In the genomic region with DNA sequence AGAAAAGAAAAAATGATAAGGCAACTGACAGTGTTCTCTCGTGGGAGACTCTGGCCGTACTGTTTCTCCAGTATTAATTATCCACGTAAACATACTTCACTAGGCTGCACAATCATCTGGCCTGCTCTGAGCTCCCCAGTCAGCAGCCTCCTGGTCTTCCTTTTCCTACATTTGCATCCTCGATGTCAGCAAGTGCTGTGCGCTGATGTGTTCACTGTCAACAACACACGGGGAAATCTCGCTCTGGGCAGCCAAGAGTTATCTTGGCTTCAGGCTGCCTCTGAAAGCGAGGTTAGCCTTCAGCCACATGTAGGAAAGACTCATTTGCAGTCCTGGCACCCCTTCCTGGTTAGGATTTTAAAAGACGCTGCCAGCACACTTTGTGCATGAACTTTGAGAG, we compare ENCODE assay signal across 17 cellular contexts.
DNase-seq lines count a peak whose midpoint lies in the region; FAIRE-seq and TF ChIP-seq lines count a peak whose summit lies in the region.
"Had no signal": no experiment of that assay in that cellular context is flagged by ENCODE, and none has a peak within 500 bp of the region (broad histone marks: within the 10 kb centered on the region; RNA-seq: fewer than 3 reads in every experiment).

No MANE protein-coding gene starts in this region.

- peaks cover 0 to 2% (median 0%) of the 10 kb centered on the region in 4 experiments; a peak in 2 of 7 replicates for H3K4me1 ChIP-seq in H1 (replicated peaks in 1 of 4; ENCODE audit: control insufficient read depth in 3 of 4, insufficient read depth in 4 of 4, low read length in 3 of 4)
- H3K4me1 ChIP-seq: BLaER1 had no signal

- H4K91ac ChIP-seq in H1 (replicated peaks; ENCODE audit: insufficient read length, low read length) = no peak overlapping the region

- no peaks in the 10 kb centered on the region for H3K9me3 ChIP-seq in H1 (ENCODE audit: insufficient read depth in 2 of 2, low read depth in 1 of 2, low read length in 1 of 2)
- H3K9me3 ChIP-seq: BLaER1 had no signal

- no peak overlapping the region for H3K9ac ChIP-seq in H1 (replicated peaks in 1 of 4; ENCODE audit: extremely low read depth in 1 of 4, low read depth in 3 of 4, low read length in 3 of 4)
- H3K9ac ChIP-seq: BLaER1, GM23248 had no signal

- H3K4me1 Mint-ChIP-seq in mesothelial cell of epicardium = peaks cover 3% of the 10 kb centered on the region
- H3K4me1 Mint-ChIP-seq: CD14-positive monocyte had no signal

- H4K20me1 ChIP-seq in H1 (replicated peaks in 1 of 2; ENCODE audit: control insufficient read depth in 1 of 2, insufficient read depth in 2 of 2, low read length in 2 of 2) = no peaks in the 10 kb centered on the region
- H4K20me1 ChIP-seq: BLaER1 had no signal

- no peak for TF ChIP-seq EP300 in H1 (IDR thresholded peaks at IDR 0.05; ENCODE audit: borderline replicate concordance in 1 of 2, low read depth in 2 of 2, low read length in 2 of 2)

- no peak overlapping the region for H3K56ac ChIP-seq in H1 (replicated peaks; ENCODE audit: insufficient read length, low read depth, low read length)

- H3K79me2 ChIP-seq in H1 (ENCODE audit: control insufficient read depth in 1 of 2, insufficient read depth in 2 of 2, low read length in 2 of 2) = no peaks in the 10 kb centered on the region

- no peak overlapping the region for H4K5ac ChIP-seq in H1 (ENCODE audit: insufficient read length, low read depth, low read length)

- no peaks in the 10 kb centered on the region for H3K36me3 Mint-ChIP-seq in mesothelial cell of epicardium
- H3K36me3 Mint-ChIP-seq: CD14-positive monocyte had no signal

- H2BK20ac ChIP-seq in H1 (ENCODE audit: low read length) = no peak overlapping the region

- CTCF ChIA-PET in H1 (lab: Charles Lee; ENCODE audit: partially characterized antibody) = no interaction called here

- no peak overlapping the region for H2AK5ac ChIP-seq in H1 (ENCODE audit: low read depth, low read length)

- no peak overlapping the region for H2BK5ac ChIP-seq in H1 (ENCODE audit: low read depth, low read length)

- no peak overlapping the region for H3K4ac ChIP-seq in H1 (replicated peaks; ENCODE audit: insufficient read length, low read depth, low read length)

- H3K27me3 Mint-ChIP-seq in mesothelial cell of epicardium (ENCODE audit: low read depth) = peaks cover 4% of the 10 kb centered on the region
- H3K27me3 Mint-ChIP-seq: CD4-positive, alpha-beta memory T cell had no signal

- H3K27me3 ChIP-seq in H1 (replicated peaks in 1 of 4; ENCODE audit: control insufficient read depth in 3 of 4, extremely low read depth in 1 of 4, insufficient read depth in 3 of 4, low read length in 3 of 4) = no peaks in the 10 kb centered on the region
- H3K27me3 ChIP-seq: BLaER1 had no signal

- POLR2A ChIA-PET in H1 (lab: Charles Lee; ENCODE audit: partially characterized antibody) = interaction anchor here (0.7 kb wide), 1 partner anchor 18 kb away, joined by 3 read pairs; no protein-coding TSS in a partner anchor

- no peak overlapping the region for H3K14ac ChIP-seq in H1 (ENCODE audit: insufficient read length)

- H2BK12ac ChIP-seq in H1 (ENCODE audit: low read depth, low read length) = no peak overlapping the region

- no peak overlapping the region for H3K27ac ChIP-seq in H1 (ENCODE audit: low read depth, low read length)
- H3K27ac ChIP-seq: BLaER1, GM23248 had no signal

- H2AFZ ChIP-seq in H1 (ENCODE audit: low read length) = 0 out of 2 replicates have a peak overlapping the region, but pooled peaks have one; percentile 22
- H2AFZ ChIP-seq: GM23248 had no signal

- WGBS in H1 (ENCODE audit: extremely low coverage in 1 of 2, insufficient coverage in 1 of 2, insufficient read length in 1 of 2, insufficient replicate concordance in 2 of 2, low coverage in 1 of 2, low lambda C conversion rate in 2 of 2, missing lambda C conversion rate in 1 of 2), 2 experiments = 96% methylated on average over 9 of the region's 9 CpGs; no CpG with 5 or more reads in 1 of the 2 experiments

- no peak for TF ChIP-seq POLR2A in H1 (IDR thresholded peaks at IDR 0.05; ENCODE audit: control extremely low read depth in 1 of 2, low read depth in 2 of 2, low read length in 2 of 2)

- no peak overlapping the region for H3K23ac ChIP-seq in H1 (ENCODE audit: insufficient read length)

- no peak overlapping the region for H4K8ac ChIP-seq in H1 (ENCODE audit: extremely low read depth, insufficient read depth, low read length)

- H3K79me1 ChIP-seq in H1 (ENCODE audit: low read depth, low read length) = no peaks in the 10 kb centered on the region

- peaks cover 4% of the 10 kb centered on the region for H3K9me3 Mint-ChIP-seq in mesothelial cell of epicardium

- H3K4me2 ChIP-seq in H1 (ENCODE audit: insufficient read depth in 1 of 2, low read depth in 2 of 2, low read length in 2 of 2) = no peak overlapping the region
- H3K4me2 ChIP-seq: BLaER1 had no signal

- TF ChIP-seq RAD21 in H1 (IDR thresholded peaks at IDR 0.05 in 1 of 2, conservative IDR thresholded peaks at IDR 0.05 in 1 of 2; ENCODE audit: low read depth in 2 of 2, low read length in 2 of 2) = no peak

- no peak overlapping the region for H2BK120ac ChIP-seq in H1 (replicated peaks; ENCODE audit: low read depth, low read length)

- H3K36me3 ChIP-seq in H1 (ENCODE audit: control insufficient read depth in 2 of 4, insufficient read depth in 4 of 4, low read length in 3 of 4) = no peaks in the 10 kb centered on the region
- H3K36me3 ChIP-seq: BLaER1 had no signal

- H3K23me2 ChIP-seq in H1 (ENCODE audit: low read depth, low read length) = no peaks in the 10 kb centered on the region

- peak; percentile 25 to 76 for DNase-seq in NCI-H526 (lab: John Stamatoyannopoulos, UW)
- DNase-seq in H1 (ENCODE audit: low read depth in 1 of 2, low spot score in 2 of 2) = no peak
- DNase-seq in putamen (ENCODE audit: low spot score) = peak; percentile 15
- DNase-seq in activated naive CD4-positive, alpha-beta T cell treated with Interleukin-2 at 50 U/mL for 16 hours = no peak
- DNase-seq in mesothelial cell of epicardium (ENCODE audit: low spot score in 2 of 2, unreplicated experiment in 2 of 2) = no peak
- no peak for DNase-seq in NCI-H82 (lab: John Stamatoyannopoulos, UW)
- DNase-seq: AML-193; CD4-positive, alpha-beta memory T cell; DMS153; DMS79; GF-D8; GM23248; HCEC 1CT had no signal

- no peak overlapping the region for H2BK15ac ChIP-seq in H1 (ENCODE audit: low read length)

- TF ChIP-seq CTCF in H1 (IDR thresholded peaks at IDR 0.05; ENCODE audit: control extremely low read depth in 1 of 3, insufficient read depth in 1 of 3, low read depth in 1 of 3, low read length in 3 of 3) = no peak
- TF ChIP-seq CTCF in mesothelial cell of epicardium (IDR thresholded peaks at IDR 0.05; ENCODE audit: unreplicated experiment) = no peak

- H3K18ac ChIP-seq in H1 (ENCODE audit: extremely low read depth, low read length) = no peak overlapping the region

- FAIRE-seq in H1 (lab: Jason Lieb, UNC) = no peak
- FAIRE-seq: A204.1, H54 had no signal

- H3K27ac Mint-ChIP-seq in mesothelial cell of epicardium = no peak overlapping the region

- no peak overlapping the region for H3K4me3 Mint-ChIP-seq in mesothelial cell of epicardium
- H3K4me3 Mint-ChIP-seq: CD14-positive monocyte; CD4-positive, alpha-beta memory T cell had no signal

- H3K4me3 ChIP-seq in H1 (ENCODE audit: extremely low read depth in 1 of 4, insufficient read depth in 2 of 4, low read depth in 3 of 4, low read length in 4 of 4) = no peak overlapping the region
- H3K4me3 ChIP-seq: BLaER1, GM23248 had no signal

TF ChIP-seq in H1, 55 proteins besides CTCF, POLR2A, EP300 and RAD21 (continues in another document):
- TF ChIP-seq BACH1 (IDR thresholded peaks at IDR 0.05; ENCODE audit: low read length) (no peak), SUZ12 (IDR thresholded peaks at IDR 0.05; ENCODE audit: low read length) (no peak), GTF2F1 (IDR thresholded peaks at IDR 0.05; ENCODE audit: borderline replicate concordance, low read depth, low read length) (no peak), KDM4A (IDR thresholded peaks at IDR 0.05; ENCODE audit: low read depth, low read length, severe bottlenecking) (no peak), ASH2L (IDR thresholded peaks at IDR 0.05; ENCODE audit: low read length) (no peak)

Comparison
In these comparisons a context has a peak if more than half of its experiments do, and no peak if none do; other contexts are left out.
1. DNase-seq: peak in NCI-H526 (2 of 2) and putamen (single experiment); none in H1 (0 of 2), activated naive CD4-positive, alpha-beta T cell treated with Interleukin-2 at 50 U/mL for 16 hours (single experiment), mesothelial cell of epicardium (0 of 2) and NCI-H82 (single experiment).